9 cellular contexts compared by ENCODE assay signal in genomic region chr18:12639990-12640880, GRCh38. TPM values are rescaled to one million over a fixed set of nuclear protein-coding genes. Genes with fewer than 3 reads are reported as not detected.
DNase-seq lines count a peak whose midpoint lies in the region; ATAC-seq and TF ChIP-seq lines count a peak whose summit lies in the region.
"Had no signal": no experiment of that assay in that cellular context is flagged by ENCODE, and none has a peak within 500 bp of the region (broad histone marks: within the 10 kb centered on the region; RNA-seq: fewer than 3 reads in every experiment).

No MANE protein-coding gene starts in this region.

- peak; percentile 73 for DNase-seq in RPMI7951 (ENCODE audit: low read depth)
- DNase-seq in epithelial cell of prostate (ENCODE audit: low read depth, low spot score): peak; percentile 48
- DNase-seq in left lung: no peak
- DNase-seq in effector CD4-positive, alpha-beta T cell: no peak
- DNase-seq in CD4-positive, alpha-beta memory T cell: no peak
- no peak for DNase-seq in NCI-H2171 (lab: John Stamatoyannopoulos, UW)
- DNase-seq: CD8-positive, alpha-beta memory T cell had no signal

- CTCF ChIA-PET in CD4-positive, alpha-beta memory T cell (lab: Charles Lee; ENCODE audit: partially characterized antibody): no interaction called here

- POLR2A ChIA-PET in CD4-positive, alpha-beta memory T cell (lab: Charles Lee; ENCODE audit: partially characterized antibody): no interaction called here

- no peaks in the 10 kb centered on the region for H3K4me1 Mint-ChIP-seq in CD4-positive, alpha-beta memory T cell

- no peaks in the 10 kb centered on the region for H3K9me3 ChIP-seq in left lung
- H3K9me3 ChIP-seq in CD4-positive, alpha-beta memory T cell (ENCODE audit: control insufficient read depth in 1 of 2, low read length in 2 of 2): no peaks in the 10 kb centered on the region

- no peak overlapping the region for H3K27ac Mint-ChIP-seq in CD4-positive, alpha-beta memory T cell
- H3K27ac Mint-ChIP-seq: CD8-positive, alpha-beta memory T cell had no signal

- H3K27me3 Mint-ChIP-seq in CD4-positive, alpha-beta memory T cell: peaks cover 6 to 7% of the 10 kb centered on the region in 2 donors

- H3K27ac ChIP-seq in C4-2B (peak overlapping the region; percentile 48; the same call in 1 of the 2 replicates), epithelial cell of prostate (peak overlapping the region; percentile 88), left lung (no peak overlapping the region)
- H3K27ac ChIP-seq in CD4-positive, alpha-beta memory T cell (ENCODE audit: low read depth, low read length): no peak overlapping the region

- H3K9me3 Mint-ChIP-seq in CD4-positive, alpha-beta memory T cell: peaks cover 0 to 3% (median 0%) of the 10 kb centered on the region in 8 donors
- H3K9me3 Mint-ChIP-seq: CD8-positive, alpha-beta memory T cell had no signal

- H3K4me1 ChIP-seq in left lung: peaks cover 2 to 13% of the 10 kb centered on the region in 2 donors
- H3K4me1 ChIP-seq in CD4-positive, alpha-beta memory T cell (ENCODE audit: insufficient read depth, low read length): no peaks in the 10 kb centered on the region

- no peaks in the 10 kb centered on the region for H3K27me3 ChIP-seq in left lung
- no peaks in the 10 kb centered on the region for H3K27me3 ChIP-seq in CD4-positive, alpha-beta memory T cell (ENCODE audit: insufficient read depth, low read length)

- peak; percentile 14 for ATAC-seq in left lung
- ATAC-seq in HG03175 (IDR thresholded peaks at IDR 0.05; ENCODE audit: unreplicated experiment): no peak

- no peaks in the 10 kb centered on the region for H3K36me3 Mint-ChIP-seq in CD4-positive, alpha-beta memory T cell
- H3K36me3 Mint-ChIP-seq: CD8-positive, alpha-beta memory T cell had no signal

- H3K4me3 Mint-ChIP-seq in CD4-positive, alpha-beta memory T cell: no peak overlapping the region
- H3K4me3 Mint-ChIP-seq: CD8-positive, alpha-beta memory T cell had no signal

- intact Hi-C loops in left lung (cut with DNase I): no loop called here
- intact Hi-C loops in CD4-positive, alpha-beta memory T cell (cut with micrococcal nuclease): no loop called here

- no peak for TF ChIP-seq CTCF in C4-2B (conservative IDR thresholded peaks at IDR 0.05)
- no peak for TF ChIP-seq CTCF in left lung (IDR thresholded peaks at IDR 0.05)

- no peaks in the 10 kb centered on the region for H3K36me3 ChIP-seq in left lung
- H3K36me3 ChIP-seq in CD4-positive, alpha-beta memory T cell (ENCODE audit: insufficient read depth, low read length): no peaks in the 10 kb centered on the region

- no peak overlapping the region for H3K4me3 ChIP-seq in left lung
- no peak overlapping the region for H3K4me3 ChIP-seq in CD4-positive, alpha-beta memory T cell (ENCODE audit: low read length in 2 of 2)

RNA-seq across cellular contexts. Expression of gene SPIRE1, which starts 17.7 kb away (rescaled TPM):
- total RNA-seq in RPMI7951 (2014; rRNA removed; shearing (Covaris generic)): 12.2 and 15.7 TPM in 2 replicates
- 10 to 100 TPM; 43.8 to 50.4 TPM for total RNA-seq in left lung
- 1 to 10 TPM; 1.7 to 1.8 TPM for total RNA-seq in CD4-positive, alpha-beta memory T cell
- polyA plus RNA-seq in CD4-positive, alpha-beta memory T cell: 1 to 10 TPM in 1 of 2 donors, not detected in 1; 3.0 TPM

Comparison
In these comparisons a context has a peak if more than half of its experiments do, and no peak if none do; other contexts are left out.
1. H3K27ac ChIP-seq: peak in C4-2B (single experiment) and epithelial cell of prostate (single experiment); none in left lung (0 of 2) and CD4-positive, alpha-beta memory T cell (single experiment).
2. DNase-seq: peak in RPMI7951 (single experiment) and epithelial cell of prostate (single experiment); none in left lung (0 of 2), effector CD4-positive, alpha-beta T cell (single experiment), CD4-positive, alpha-beta memory T cell (0 of 5) and NCI-H2171 (single experiment).